8 cellular contexts compared by ENCODE assay signal in genomic region chr1:100868364-100868995, GRCh38. TPM values are rescaled to one million over a fixed set of nuclear protein-coding genes. Genes with fewer than 3 reads are reported as not detected.
DNase-seq lines count a peak whose midpoint lies in the region; ATAC-seq, FAIRE-seq and TF ChIP-seq lines count a peak whose summit lies in the region.

No MANE protein-coding gene starts in this region.

- 21% methylated on average over 7 of the region's 7 CpGs for WGBS in smooth muscle cell (ENCODE audit: low lambda C conversion rate)

- H3F3A ChIP-seq in smooth muscle cell (ENCODE audit: low read depth) = no peaks in the 10 kb centered on the region

- H3K4me1 ChIP-seq in CD8-positive, alpha-beta T cell (ENCODE audit: insufficient read depth, low read length) = no peaks in the 10 kb centered on the region
- H3K4me1 ChIP-seq in smooth muscle cell (ENCODE audit: low read depth) = no peaks in the 10 kb centered on the region

- POLR2A ChIA-PET in CD8-positive, alpha-beta T cell (lab: Charles Lee) = no interaction called here

- FAIRE-seq in frontal cortex (lab: Jason Lieb, UNC) = peak; percentile 97

- intact Hi-C loops in CD8-positive, alpha-beta T cell (cut with DNase I, micrococcal nuclease) = loop anchor here (1.0 to 10.0 kb wide), 6 partner anchors 334 to 1688 kb away; partner anchors contain the start of gene GPR88 (in 1 of the 2)

- H3K27me3 ChIP-seq in CD8-positive, alpha-beta T cell (ENCODE audit: insufficient read depth, low read length) = no peaks in the 10 kb centered on the region
- no peaks in the 10 kb centered on the region for H3K27me3 ChIP-seq in smooth muscle cell (ENCODE audit: low read depth)

- no peaks in the 10 kb centered on the region for H3K79me2 ChIP-seq in smooth muscle cell (ENCODE audit: low read depth)

- no peak overlapping the region for H3K4me3 ChIP-seq in CD8-positive, alpha-beta T cell (ENCODE audit: low read depth, low read length)
- H3K4me3 ChIP-seq in HFF-Myc (replicated peaks; ENCODE audit: low read depth, low read length) = no peak overlapping the region
- no peak overlapping the region for H3K4me3 ChIP-seq in SK-N-MC
- peak overlapping the region; percentile 8 for H3K4me3 ChIP-seq in smooth muscle cell

- CTCF ChIA-PET in CD8-positive, alpha-beta T cell (lab: Charles Lee) = interaction anchor here (0.8 to 2.9 kb wide), 30 partner anchors 9 to 1067 kb away, joined by 3 to 16 read pairs (median 4); partner anchors contain the start of genes GPR88 and SLC30A7

- DNase-seq in CD8-positive, alpha-beta T cell = no peak
- DNase-seq in HFF-Myc (ENCODE audit: extremely low read depth, low read depth) (no peak), SK-N-MC (ENCODE audit: low read depth, low spot score) (peak; percentile 32), frontal cortex (ENCODE audit: low spot score in 2 of 2) (no peak), smooth muscle cell (lab: John Stamatoyannopoulos, UW; ENCODE audit: unreplicated experiment) (no peak), retina (no peak), NCI-H2029 (lab: John Stamatoyannopoulos, UW) (no peak)

- H3K4me1 Mint-ChIP-seq in CD8-positive, alpha-beta T cell (ENCODE audit: low read depth) = no peaks in the 10 kb centered on the region

- no peaks in the 10 kb centered on the region for H3K36me3 ChIP-seq in CD8-positive, alpha-beta T cell (ENCODE audit: insufficient read depth, low read length)
- H3K36me3 ChIP-seq in SK-N-MC (ENCODE audit: insufficient read depth, low read length) = no peaks in the 10 kb centered on the region
- no peaks in the 10 kb centered on the region for H3K36me3 ChIP-seq in smooth muscle cell (ENCODE audit: low read depth)

- no peak overlapping the region for H3K4me3 Mint-ChIP-seq in CD8-positive, alpha-beta T cell

- peak; percentile 61 for ATAC-seq in CD8-positive, alpha-beta T cell
- ATAC-seq in GM19395 (IDR thresholded peaks at IDR 0.05; ENCODE audit: unreplicated experiment) = no peak

- H3K9me3 Mint-ChIP-seq in CD8-positive, alpha-beta T cell = no peaks in the 10 kb centered on the region

- peak; percentile 89 for TF ChIP-seq CTCF in CD8-positive, alpha-beta T cell (IDR thresholded peaks at IDR 0.05)
- TF ChIP-seq CTCF in HFF-Myc (IDR thresholded peaks at IDR 0.05; ENCODE audit: low read depth, low read length, missing control alignments) = peak; percentile 21
- peak; percentile 71 for TF ChIP-seq CTCF in smooth muscle cell (IDR thresholded peaks at IDR 0.05; ENCODE audit: borderline replicate concordance, insufficient read depth, poor library complexity, severe bottlenecking)

- H4K20me1 ChIP-seq in smooth muscle cell (ENCODE audit: low read depth) = no peaks in the 10 kb centered on the region

- H3K27ac Mint-ChIP-seq in CD8-positive, alpha-beta T cell = no peak overlapping the region

- H3K9me3 ChIP-seq in CD8-positive, alpha-beta T cell (ENCODE audit: low read length) = no peaks in the 10 kb centered on the region
- H3K9me3 ChIP-seq in SK-N-MC (ENCODE audit: low read depth, low read length) (no peaks in the 10 kb centered on the region), smooth muscle cell (replicated peaks; ENCODE audit: low read depth) (no peaks in the 10 kb centered on the region)

- H3K27me3 Mint-ChIP-seq in CD8-positive, alpha-beta T cell (ENCODE audit: low read depth) = no peaks in the 10 kb centered on the region

- no peak overlapping the region for H3K27ac ChIP-seq in CD8-positive, alpha-beta T cell (ENCODE audit: low read depth, low read length)
- H3K27ac ChIP-seq in SK-N-MC (no peak overlapping the region), smooth muscle cell (ENCODE audit: low read depth) (no peak overlapping the region)

- no peak overlapping the region for H3K9ac ChIP-seq in SK-N-MC (ENCODE audit: insufficient read length)
- H3K9ac ChIP-seq in smooth muscle cell (ENCODE audit: low read depth) = peak overlapping the region; percentile 2

- H3K36me3 Mint-ChIP-seq in CD8-positive, alpha-beta T cell = no peaks in the 10 kb centered on the region

- peak overlapping the region; percentile 77 for H3K4me2 ChIP-seq in smooth muscle cell

- H2AFZ ChIP-seq in smooth muscle cell (ENCODE audit: low read depth) = peak overlapping the region; percentile 40

RNA-seq across cellular contexts. Expression of gene EXTL2, which starts 26.2 kb away (rescaled TPM):
- 1 to 10 TPM; 1.2 to 2.1 TPM for total RNA-seq in CD8-positive, alpha-beta T cell
- total RNA-seq in frontal cortex (28.9 TPM), smooth muscle cell (54.3 and 62.8 TPM in 2 replicates)
- 39.0 and 51.9 TPM in 2 replicates for polyA plus RNA-seq in smooth muscle cell

RNA-seq across cellular contexts. Expression of gene SLC30A7, which starts 27.4 kb away (rescaled TPM):
- total RNA-seq in CD8-positive, alpha-beta T cell = 10 to 100 TPM; 18.8 to 20.2 TPM
- total RNA-seq in frontal cortex (30.2 TPM), smooth muscle cell (59.0 and 76.3 TPM in 2 replicates)
- 21.4 and 22.0 TPM in 2 replicates for polyA plus RNA-seq in smooth muscle cell

Comparison
In these comparisons a context has a peak if more than half of its experiments do, and no peak if none do; other contexts are left out.
1. CTCF ChIP-seq: peak in every context shown above with its lines; median percentile 89 in CD8-positive, alpha-beta T cell; 71 in smooth muscle cell; 21 in HFF-Myc.